Comparison of ENCODE assay signal across 21 cellular contexts in the genomic region with DNA sequence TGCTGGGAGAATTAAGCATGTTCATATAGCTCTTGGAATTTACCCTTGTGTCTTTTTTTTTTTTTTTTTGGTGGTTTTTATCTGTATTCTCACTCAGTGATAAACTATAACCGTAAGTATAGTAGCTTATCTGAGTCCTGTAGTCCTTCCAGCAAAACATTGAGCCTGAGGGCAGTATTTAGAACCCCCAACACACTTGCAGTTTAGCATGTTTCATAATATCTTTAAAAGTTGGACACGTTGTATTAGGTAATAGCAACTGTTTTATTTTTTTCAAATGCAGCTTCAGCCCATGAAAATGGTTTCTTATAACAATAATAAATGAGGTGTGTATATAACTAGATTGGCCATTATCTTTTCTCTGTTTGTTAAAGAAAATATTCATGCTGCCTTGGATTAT.
"Had no signal": no experiment of that assay in that cellular context is flagged by ENCODE, and none has a peak within 500 bp of the region (broad histone marks: within the 10 kb centered on the region; RNA-seq: fewer than 3 reads in every experiment).

No MANE protein-coding gene starts in this region.

- H3K36me3 ChIP-seq: esophagus muscularis mucosa, gastroesophageal sphincter, heart left ventricle, left lung, lower lobe of right lung had no signal

- H3K27ac ChIP-seq: coronary artery, dorsolateral prefrontal cortex, esophagus muscularis mucosa, foreskin keratinocyte, gastroesophageal sphincter, heart left ventricle, left lung, lower lobe of right lung had no signal

- H3K4me1 ChIP-seq: esophagus muscularis mucosa, foreskin keratinocyte, gastroesophageal sphincter, heart left ventricle, left lung, lower lobe of right lung had no signal

- DNase-seq: dermis blood vessel endothelial cell; dorsolateral prefrontal cortex; effector CD4-positive, alpha-beta T cell; effector memory CD4-positive, alpha-beta T cell; foreskin keratinocyte; heart left ventricle; hippocampal formation; left cardiac atrium; left lung; left ventricle myocardium superior; lower lobe of right lung; mesenchymal stem cell; mucosa of descending colon; naive B cell had no signal

- ATAC-seq: foreskin keratinocyte, gastroesophageal sphincter, heart left ventricle, left cardiac atrium, left lung, left ventricle myocardium superior, lower lobe of right lung, mucosa of descending colon had no signal

- H3K27me3 ChIP-seq: dorsolateral prefrontal cortex, esophagus muscularis mucosa, foreskin keratinocyte, gastroesophageal sphincter, heart left ventricle, left lung had no signal

- H3K4me3 ChIP-seq: coronary artery, dorsolateral prefrontal cortex, esophagus muscularis mucosa, gastroesophageal sphincter, heart left ventricle, left lung, lower lobe of right lung, mucosa of descending colon had no signal

- FAIRE-seq: endothelial cell of umbilical vein, frontal cortex, islet of Langerhans, keratinocyte had no signal

- H3K9me3 ChIP-seq: lower lobe of right lung had no signal
